In the genomic region with DNA sequence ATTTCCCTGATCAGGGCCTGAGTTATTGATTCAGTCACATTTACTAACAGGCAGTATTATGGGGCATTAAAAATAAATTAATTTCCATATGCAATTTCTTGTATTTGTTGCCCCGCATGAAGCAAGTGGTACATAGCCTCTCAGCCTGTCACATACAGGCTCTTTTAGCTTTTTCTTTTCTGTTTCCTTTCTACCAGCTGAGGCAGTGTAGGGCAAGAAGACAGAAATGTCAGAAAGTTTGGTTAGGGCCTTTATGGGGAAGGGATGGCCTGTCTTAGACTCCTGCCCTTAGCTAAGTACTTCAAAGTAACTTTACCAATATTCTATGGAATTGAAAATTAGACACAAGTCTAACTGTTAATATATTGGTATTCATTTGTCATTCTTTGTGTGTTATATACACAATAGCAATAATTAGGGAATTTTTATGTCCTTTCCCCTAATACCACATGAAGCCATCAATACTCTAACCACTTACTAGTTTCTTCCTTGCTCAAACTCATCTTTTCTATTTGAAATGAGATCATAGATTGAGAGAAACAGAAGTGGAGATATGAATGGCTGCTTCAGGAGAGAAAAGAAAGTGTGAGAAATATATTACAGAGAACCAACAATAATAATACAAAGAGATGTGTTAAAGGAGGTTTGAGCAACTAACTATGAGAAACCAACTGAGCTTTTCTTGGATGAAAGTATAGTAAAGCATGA, we compare ENCODE assay signal across 2 cellular contexts.
TF ChIP-seq lines count a peak whose summit lies in the region.

No MANE protein-coding gene starts in this region.

TF ChIP-seq in GM23338, 12 proteins besides CTCF, POLR2A, EP300 and RAD21 (continues in another document):
- TF ChIP-seq EZH2phosphoT487 (IDR thresholded peaks at IDR 0.05; ENCODE audit: unreplicated experiment): no peak
- TF ChIP-seq NANOG (IDR thresholded peaks at IDR 0.05; ENCODE audit: borderline replicate concordance): no peak
- TF ChIP-seq, protein P1, sequence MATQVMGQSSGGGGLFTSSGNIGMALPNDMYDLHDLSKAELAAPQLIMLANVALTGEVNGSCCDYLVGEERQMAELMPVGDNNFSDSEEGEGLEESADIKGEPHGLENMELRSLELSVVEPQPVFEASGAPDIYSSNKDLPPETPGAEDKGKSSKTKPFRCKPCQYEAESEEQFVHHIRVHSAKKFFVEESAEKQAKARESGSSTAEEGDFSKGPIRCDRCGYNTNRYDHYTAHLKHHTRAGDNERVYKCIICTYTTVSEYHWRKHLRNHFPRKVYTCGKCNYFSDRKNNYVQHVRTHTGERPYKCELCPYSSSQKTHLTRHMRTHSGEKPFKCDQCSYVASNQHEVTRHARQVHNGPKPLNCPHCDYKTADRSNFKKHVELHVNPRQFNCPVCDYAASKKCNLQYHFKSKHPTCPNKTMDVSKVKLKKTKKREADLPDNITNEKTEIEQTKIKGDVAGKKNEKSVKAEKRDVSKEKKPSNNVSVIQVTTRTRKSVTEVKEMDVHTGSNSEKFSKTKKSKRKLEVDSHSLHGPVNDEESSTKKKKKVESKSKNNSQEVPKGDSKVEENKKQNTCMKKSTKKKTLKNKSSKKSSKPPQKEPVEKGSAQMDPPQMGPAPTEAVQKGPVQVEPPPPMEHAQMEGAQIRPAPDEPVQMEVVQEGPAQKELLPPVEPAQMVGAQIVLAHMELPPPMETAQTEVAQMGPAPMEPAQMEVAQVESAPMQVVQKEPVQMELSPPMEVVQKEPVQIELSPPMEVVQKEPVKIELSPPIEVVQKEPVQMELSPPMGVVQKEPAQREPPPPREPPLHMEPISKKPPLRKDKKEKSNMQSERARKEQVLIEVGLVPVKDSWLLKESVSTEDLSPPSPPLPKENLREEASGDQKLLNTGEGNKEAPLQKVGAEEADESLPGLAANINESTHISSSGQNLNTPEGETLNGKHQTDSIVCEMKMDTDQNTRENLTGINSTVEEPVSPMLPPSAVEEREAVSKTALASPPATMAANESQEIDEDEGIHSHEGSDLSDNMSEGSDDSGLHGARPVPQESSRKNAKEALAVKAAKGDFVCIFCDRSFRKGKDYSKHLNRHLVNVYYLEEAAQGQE (IDR thresholded peaks at IDR 0.05; ENCODE audit: unreplicated experiment): no peak
- TF ChIP-seq ZNF114 (CRISPR knock-in tag; IDR thresholded peaks at IDR 0.05): no peak
- TF ChIP-seq, protein P2, sequence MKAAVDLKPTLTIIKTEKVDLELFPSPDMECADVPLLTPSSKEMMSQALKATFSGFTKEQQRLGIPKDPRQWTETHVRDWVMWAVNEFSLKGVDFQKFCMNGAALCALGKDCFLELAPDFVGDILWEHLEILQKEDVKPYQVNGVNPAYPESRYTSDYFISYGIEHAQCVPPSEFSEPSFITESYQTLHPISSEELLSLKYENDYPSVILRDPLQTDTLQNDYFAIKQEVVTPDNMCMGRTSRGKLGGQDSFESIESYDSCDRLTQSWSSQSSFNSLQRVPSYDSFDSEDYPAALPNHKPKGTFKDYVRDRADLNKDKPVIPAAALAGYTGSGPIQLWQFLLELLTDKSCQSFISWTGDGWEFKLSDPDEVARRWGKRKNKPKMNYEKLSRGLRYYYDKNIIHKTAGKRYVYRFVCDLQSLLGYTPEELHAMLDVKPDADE (IDR thresholded peaks at IDR 0.05): no peak
- TF ChIP-seq, protein P3, sequence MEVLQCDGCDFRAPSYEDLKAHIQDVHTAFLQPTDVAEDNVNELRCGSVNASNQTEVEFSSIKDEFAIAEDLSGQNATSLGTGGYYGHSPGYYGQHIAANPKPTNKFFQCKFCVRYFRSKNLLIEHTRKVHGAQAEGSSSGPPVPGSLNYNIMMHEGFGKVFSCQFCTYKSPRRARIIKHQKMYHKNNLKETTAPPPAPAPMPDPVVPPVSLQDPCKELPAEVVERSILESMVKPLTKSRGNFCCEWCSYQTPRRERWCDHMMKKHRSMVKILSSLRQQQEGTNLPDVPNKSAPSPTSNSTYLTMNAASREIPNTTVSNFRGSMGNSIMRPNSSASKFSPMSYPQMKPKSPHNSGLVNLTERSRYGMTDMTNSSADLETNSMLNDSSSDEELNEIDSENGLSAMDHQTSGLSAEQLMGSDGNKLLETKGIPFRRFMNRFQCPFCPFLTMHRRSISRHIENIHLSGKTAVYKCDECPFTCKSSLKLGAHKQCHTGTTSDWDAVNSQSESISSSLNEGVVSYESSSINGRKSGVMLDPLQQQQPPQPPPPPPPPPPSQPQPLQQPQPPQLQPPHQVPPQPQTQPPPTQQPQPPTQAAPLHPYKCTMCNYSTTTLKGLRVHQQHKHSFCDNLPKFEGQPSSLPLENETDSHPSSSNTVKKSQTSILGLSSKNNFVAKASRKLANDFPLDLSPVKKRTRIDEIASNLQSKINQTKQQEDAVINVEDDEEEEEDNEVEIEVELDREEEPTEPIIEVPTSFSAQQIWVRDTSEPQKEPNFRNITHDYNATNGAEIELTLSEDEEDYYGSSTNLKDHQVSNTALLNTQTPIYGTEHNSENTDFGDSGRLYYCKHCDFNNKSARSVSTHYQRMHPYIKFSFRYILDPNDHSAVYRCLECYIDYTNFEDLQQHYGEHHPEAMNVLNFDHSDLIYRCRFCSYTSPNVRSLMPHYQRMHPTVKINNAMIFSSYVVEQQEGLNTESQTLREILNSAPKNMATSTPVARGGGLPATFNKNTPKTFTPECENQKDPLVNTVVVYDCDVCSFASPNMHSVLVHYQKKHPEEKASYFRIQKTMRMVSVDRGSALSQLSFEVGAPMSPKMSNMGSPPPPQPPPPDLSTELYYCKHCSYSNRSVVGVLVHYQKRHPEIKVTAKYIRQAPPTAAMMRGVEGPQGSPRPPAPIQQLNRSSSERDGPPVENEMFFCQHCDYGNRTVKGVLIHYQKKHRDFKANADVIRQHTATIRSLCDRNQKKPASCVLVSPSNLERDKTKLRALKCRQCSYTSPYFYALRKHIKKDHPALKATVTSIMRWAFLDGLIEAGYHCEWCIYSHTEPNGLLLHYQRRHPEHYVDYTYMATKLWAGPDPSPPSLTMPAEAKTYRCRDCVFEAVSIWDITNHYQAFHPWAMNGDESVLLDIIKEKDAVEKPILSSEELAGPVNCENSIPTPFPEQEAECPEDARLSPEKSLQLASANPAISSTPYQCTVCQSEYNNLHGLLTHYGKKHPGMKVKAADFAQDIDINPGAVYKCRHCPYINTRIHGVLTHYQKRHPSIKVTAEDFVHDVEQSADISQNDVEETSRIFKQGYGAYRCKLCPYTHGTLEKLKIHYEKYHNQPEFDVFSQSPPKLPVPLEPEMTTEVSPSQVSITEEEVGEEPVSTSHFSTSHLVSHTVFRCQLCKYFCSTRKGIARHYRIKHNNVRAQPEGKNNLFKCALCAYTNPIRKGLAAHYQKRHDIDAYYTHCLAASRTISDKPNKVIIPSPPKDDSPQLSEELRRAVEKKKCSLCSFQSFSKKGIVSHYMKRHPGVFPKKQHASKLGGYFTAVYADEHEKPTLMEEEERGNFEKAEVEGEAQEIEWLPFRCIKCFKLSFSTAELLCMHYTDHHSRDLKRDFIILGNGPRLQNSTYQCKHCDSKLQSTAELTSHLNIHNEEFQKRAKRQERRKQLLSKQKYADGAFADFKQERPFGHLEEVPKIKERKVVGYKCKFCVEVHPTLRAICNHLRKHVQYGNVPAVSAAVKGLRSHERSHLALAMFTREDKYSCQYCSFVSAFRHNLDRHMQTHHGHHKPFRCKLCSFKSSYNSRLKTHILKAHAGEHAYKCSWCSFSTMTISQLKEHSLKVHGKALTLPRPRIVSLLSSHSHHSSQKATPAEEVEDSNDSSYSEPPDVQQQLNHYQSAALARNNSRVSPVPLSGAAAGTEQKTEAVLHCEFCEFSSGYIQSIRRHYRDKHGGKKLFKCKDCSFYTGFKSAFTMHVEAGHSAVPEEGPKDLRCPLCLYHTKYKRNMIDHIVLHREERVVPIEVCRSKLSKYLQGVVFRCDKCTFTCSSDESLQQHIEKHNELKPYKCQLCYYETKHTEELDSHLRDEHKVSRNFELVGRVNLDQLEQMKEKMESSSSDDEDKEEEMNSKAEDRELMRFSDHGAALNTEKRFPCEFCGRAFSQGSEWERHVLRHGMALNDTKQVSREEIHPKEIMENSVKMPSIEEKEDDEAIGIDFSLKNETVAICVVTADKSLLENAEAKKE (CRISPR knock-in tag; IDR thresholded peaks at IDR 0.05): no peak
- no peak for TF ChIP-seq STAT1 (IDR thresholded peaks at IDR 0.05; ENCODE audit: unreplicated experiment)
- TF ChIP-seq ZNF331 (CRISPR knock-in tag; IDR thresholded peaks at IDR 0.05; ENCODE audit: low read depth): no peak

TF ChIP-seq in WTC11, 78 proteins besides CTCF, POLR2A, EP300 and RAD21:
- no peak for TF ChIP-seq NFE2L1 (CRISPR knock-in tag; IDR thresholded peaks at IDR 0.05)
- TF ChIP-seq, protein P4, sequence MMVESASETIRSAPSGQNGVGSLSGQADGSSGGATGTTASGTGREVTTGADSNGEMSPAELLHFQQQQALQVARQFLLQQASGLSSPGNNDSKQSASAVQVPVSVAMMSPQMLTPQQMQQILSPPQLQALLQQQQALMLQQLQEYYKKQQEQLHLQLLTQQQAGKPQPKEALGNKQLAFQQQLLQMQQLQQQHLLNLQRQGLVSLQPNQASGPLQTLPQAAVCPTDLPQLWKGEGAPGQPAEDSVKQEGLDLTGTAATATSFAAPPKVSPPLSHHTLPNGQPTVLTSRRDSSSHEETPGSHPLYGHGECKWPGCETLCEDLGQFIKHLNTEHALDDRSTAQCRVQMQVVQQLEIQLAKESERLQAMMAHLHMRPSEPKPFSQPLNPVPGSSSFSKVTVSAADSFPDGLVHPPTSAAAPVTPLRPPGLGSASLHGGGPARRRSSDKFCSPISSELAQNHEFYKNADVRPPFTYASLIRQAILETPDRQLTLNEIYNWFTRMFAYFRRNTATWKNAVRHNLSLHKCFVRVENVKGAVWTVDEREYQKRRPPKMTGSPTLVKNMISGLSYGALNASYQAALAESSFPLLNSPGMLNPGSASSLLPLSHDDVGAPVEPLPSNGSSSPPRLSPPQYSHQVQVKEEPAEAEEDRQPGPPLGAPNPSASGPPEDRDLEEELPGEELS (CRISPR knock-in tag; IDR thresholded peaks at IDR 0.05): no peak
- TF ChIP-seq, protein P5, sequence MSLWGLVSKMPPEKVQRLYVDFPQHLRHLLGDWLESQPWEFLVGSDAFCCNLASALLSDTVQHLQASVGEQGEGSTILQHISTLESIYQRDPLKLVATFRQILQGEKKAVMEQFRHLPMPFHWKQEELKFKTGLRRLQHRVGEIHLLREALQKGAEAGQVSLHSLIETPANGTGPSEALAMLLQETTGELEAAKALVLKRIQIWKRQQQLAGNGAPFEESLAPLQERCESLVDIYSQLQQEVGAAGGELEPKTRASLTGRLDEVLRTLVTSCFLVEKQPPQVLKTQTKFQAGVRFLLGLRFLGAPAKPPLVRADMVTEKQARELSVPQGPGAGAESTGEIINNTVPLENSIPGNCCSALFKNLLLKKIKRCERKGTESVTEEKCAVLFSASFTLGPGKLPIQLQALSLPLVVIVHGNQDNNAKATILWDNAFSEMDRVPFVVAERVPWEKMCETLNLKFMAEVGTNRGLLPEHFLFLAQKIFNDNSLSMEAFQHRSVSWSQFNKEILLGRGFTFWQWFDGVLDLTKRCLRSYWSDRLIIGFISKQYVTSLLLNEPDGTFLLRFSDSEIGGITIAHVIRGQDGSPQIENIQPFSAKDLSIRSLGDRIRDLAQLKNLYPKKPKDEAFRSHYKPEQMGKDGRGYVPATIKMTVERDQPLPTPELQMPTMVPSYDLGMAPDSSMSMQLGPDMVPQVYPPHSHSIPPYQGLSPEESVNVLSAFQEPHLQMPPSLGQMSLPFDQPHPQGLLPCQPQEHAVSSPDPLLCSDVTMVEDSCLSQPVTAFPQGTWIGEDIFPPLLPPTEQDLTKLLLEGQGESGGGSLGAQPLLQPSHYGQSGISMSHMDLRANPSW (CRISPR knock-in tag; conservative IDR thresholded peaks at IDR 0.05; ENCODE audit: low read depth): no peak
